In the genomic region with DNA sequence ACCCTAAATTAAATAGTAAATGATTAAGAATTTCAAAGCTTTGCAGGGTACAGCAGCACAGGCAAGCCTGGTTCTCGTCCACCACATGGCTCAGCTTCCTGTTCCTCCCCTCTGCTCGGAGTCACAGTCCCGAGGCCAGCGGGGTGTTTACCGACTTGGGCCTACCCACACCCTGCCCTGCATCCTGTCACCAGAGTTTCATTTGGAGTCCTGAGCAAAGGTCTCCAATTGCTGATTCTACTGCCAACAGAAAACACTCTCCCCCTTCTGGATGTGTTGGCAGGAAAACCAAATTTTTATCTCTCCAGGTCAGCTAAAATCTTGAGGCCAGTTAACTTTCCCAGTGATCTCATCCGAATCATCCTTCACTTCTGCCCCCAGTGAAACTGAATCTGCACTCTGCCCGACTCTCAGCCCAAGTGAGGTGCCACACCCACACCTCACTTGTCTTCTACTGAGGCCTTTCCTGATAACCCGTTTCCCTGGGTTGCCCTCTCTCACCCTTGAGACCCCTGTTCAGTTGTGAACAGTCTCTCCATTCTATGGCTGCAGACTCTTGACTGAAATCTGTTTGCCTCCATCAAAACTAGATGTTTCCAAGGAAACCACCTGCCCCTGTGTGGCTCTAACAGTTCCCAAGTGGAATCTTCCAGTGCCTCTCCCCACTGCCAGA, we compare ENCODE assay signal across 1 cellular context.
TF ChIP-seq lines count a peak whose summit lies in the region.

No MANE protein-coding gene starts in this region.

TF ChIP-seq in HEK293, 187 proteins besides CTCF, POLR2A, EP300 and RAD21 (continued from another document):
- TF ChIP-seq PRDM6 (tag by site-specific recombination; IDR thresholded peaks at IDR 0.05) (no peak), TCF7L2 (IDR thresholded peaks at IDR 0.05; ENCODE audit: borderline replicate concordance, low read depth, low read length) (no peak), ZNF76 (tag by site-specific recombination; IDR thresholded peaks at IDR 0.05; ENCODE audit: borderline replicate concordance, low read depth) (no peak), TSHZ1 (tag by site-specific recombination; IDR thresholded peaks at IDR 0.05; ENCODE audit: borderline replicate concordance) (no peak), ZFP69B (tag by site-specific recombination; IDR thresholded peaks at IDR 0.05) (no peak), ZBTB21 (tag by site-specific recombination; IDR thresholded peaks at IDR 0.05) (no peak), BCL11B (tag by site-specific recombination; IDR thresholded peaks at IDR 0.05; ENCODE audit: low read depth) (no peak), ZSCAN30 (tag by site-specific recombination; IDR thresholded peaks at IDR 0.05) (no peak), ZNF133 (tag by site-specific recombination; IDR thresholded peaks at IDR 0.05) (no peak), ZNF114 (tag by site-specific recombination; IDR thresholded peaks at IDR 0.05) (no peak), ZNF548 (tag by site-specific recombination; IDR thresholded peaks at IDR 0.05) (no peak), ZNF274 (IDR thresholded peaks at IDR 0.05; ENCODE audit: low read length) (no peak), ZNF274 (tag by site-specific recombination; IDR thresholded peaks at IDR 0.05; ENCODE audit: borderline replicate concordance) (no peak), GLIS2 (tag by site-specific recombination; IDR thresholded peaks at IDR 0.05) (no peak), ZNF670 (tag by site-specific recombination; IDR thresholded peaks at IDR 0.05; ENCODE audit: low read depth) (no peak), ZBTB20 (tag by site-specific recombination; IDR thresholded peaks at IDR 0.05) (no peak), KLF1 (tag by site-specific recombination; IDR thresholded peaks at IDR 0.05) (0 out of 2 replicates have a peak, but pooled peaks have one; percentile 14), ZNF600 (tag by site-specific recombination; IDR thresholded peaks at IDR 0.05) (no peak), ZNF184 (tag by site-specific recombination; IDR thresholded peaks at IDR 0.05) (no peak), ZNF354C (tag by site-specific recombination; IDR thresholded peaks at IDR 0.05; ENCODE audit: borderline replicate concordance, low read depth) (no peak), GLI4 (tag by site-specific recombination; IDR thresholded peaks at IDR 0.05) (no peak), GLI2 (tag by site-specific recombination; IDR thresholded peaks at IDR 0.05; ENCODE audit: borderline replicate concordance, low read depth) (no peak), REPIN1 (tag by site-specific recombination; IDR thresholded peaks at IDR 0.05; ENCODE audit: low read depth) (no peak), PRDM1 (tag by site-specific recombination; IDR thresholded peaks at IDR 0.05) (0 out of 2 replicates have a peak, but pooled peaks have one; percentile 6), KLF9 (tag by site-specific recombination; IDR thresholded peaks at IDR 0.05; ENCODE audit: low read depth) (peak; percentile 35; the same call in 1 of the 2 replicates), ZNF37A (tag by site-specific recombination; IDR thresholded peaks at IDR 0.05) (no peak)
- TF ChIP-seq, protein P1, sequence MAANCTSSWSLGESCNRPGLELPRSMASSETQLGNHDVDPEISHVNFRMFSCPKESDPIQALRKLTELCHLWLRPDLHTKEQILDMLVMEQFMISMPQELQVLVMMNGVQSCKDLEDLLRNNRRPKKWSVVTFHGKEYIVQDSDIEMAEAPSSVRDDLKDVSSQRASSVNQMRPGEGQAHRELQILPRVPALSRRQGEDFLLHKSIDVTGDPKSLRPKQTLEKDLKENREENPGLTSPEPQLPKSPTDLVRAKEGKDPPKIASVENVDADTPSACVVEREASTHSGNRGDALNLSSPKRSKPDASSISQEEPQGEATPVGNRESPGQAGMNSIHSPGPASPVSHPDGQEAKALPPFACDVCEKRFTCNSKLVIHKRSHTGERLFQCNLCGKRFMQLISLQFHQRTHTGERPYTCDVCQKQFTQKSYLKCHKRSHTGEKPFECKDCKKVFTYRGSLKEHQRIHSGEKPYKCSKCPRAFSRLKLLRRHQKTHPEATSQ (tag by site-specific recombination; IDR thresholded peaks at IDR 0.05): no peak
- TF ChIP-seq, protein P2, sequence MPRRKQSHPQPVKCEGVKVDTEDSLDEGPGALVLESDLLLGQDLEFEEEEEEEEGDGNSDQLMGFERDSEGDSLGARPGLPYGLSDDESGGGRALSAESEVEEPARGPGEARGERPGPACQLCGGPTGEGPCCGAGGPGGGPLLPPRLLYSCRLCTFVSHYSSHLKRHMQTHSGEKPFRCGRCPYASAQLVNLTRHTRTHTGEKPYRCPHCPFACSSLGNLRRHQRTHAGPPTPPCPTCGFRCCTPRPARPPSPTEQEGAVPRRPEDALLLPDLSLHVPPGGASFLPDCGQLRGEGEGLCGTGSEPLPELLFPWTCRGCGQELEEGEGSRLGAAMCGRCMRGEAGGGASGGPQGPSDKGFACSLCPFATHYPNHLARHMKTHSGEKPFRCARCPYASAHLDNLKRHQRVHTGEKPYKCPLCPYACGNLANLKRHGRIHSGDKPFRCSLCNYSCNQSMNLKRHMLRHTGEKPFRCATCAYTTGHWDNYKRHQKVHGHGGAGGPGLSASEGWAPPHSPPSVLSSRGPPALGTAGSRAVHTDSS (tag by site-specific recombination; IDR thresholded peaks at IDR 0.05): no peak
